In the genomic region with DNA sequence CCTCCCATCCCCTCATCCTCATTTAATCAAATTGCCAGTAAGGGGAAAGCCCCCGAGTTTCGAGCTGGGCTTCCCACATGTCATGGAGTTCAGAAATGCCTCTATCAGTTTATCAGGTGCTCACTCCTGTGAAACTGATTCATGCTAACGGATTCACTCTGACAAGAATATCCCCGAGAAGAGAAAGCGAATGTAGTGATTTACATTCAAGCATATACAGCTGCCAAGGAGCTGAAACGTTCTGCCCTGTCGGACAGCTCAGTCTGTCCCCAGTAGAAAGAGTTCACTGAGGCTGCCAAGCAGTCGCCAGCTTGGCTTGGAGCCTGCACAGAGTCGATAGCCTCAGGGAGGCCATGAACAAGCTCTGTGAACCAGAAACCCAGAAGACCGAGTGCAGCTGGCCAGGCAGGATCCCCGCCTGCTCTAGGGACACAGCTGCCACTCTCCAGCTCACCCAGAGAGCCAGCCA, we compare ENCODE assay signal across 8 cellular contexts.
DNase-seq lines count a peak whose midpoint lies in the region; ATAC-seq, FAIRE-seq and TF ChIP-seq lines count a peak whose summit lies in the region.

No MANE protein-coding gene starts in this region.

- FAIRE-seq in GM12892 (lab: Jason Lieb, UNC) (peak; percentile 99), small intestine (lab: Jason Lieb, UNC) (no peak)

- TF ChIP-seq POLR2A in GM12892 (IDR thresholded peaks at IDR 0.05; ENCODE audit: low read depth, low read length): peak; percentile 46; the same call in 1 of the 2 replicates

- intact Hi-C loops in colonic mucosa (cut with DNase I): no loop called here

- TF ChIP-seq CTCF in colonic mucosa (IDR thresholded peaks at IDR 0.05): no peak
- TF ChIP-seq CTCF in brain microvascular endothelial cell (IDR thresholded peaks at IDR 0.05; ENCODE audit: low read depth, low read length, missing control alignments): no peak

- H3K9me3 ChIP-seq in colonic mucosa: no peaks in the 10 kb centered on the region
- no peaks in the 10 kb centered on the region for H3K9me3 ChIP-seq in small intestine (ENCODE audit: control insufficient read depth, low read depth)

- 11 to 52% (median 29%) methylated on average over 11 of the region's 11 CpGs for WGBS in small intestine, 3 donors

- H3K27ac ChIP-seq in colonic mucosa (peak overlapping the region; percentile 0), small intestine (ENCODE audit: low read depth in 1 of 2, low read length in 1 of 2) (peak overlapping the region in 1 of 2 donors; percentile 33), brain microvascular endothelial cell (no peak overlapping the region)

- H3K4me3 ChIP-seq in colonic mucosa: no peak overlapping the region
- no peak overlapping the region for H3K4me3 ChIP-seq in small intestine (ENCODE audit: low read depth in 1 of 2, low read length in 2 of 2)
- no peak overlapping the region for H3K4me3 ChIP-seq in brain microvascular endothelial cell (ENCODE audit: low read depth, low read length)

- DNase-seq in GM12892 (ENCODE audit: insufficient read length) (peak; percentile 34), colonic mucosa (no peak), small intestine (peak; percentile 68), DMS153 (lab: John Stamatoyannopoulos, UW) (no peak), AG08396 (ENCODE audit: low spot score) (no peak), brain microvascular endothelial cell (no peak)

- peaks cover 3% of the 10 kb centered on the region for H3K4me1 ChIP-seq in colonic mucosa
- peaks cover 2 to 3% of the 10 kb centered on the region in 2 donors for H3K4me1 ChIP-seq in small intestine (ENCODE audit: control insufficient read depth in 2 of 2, insufficient read depth in 1 of 2, low read depth in 1 of 2, low read length in 1 of 2)

- no peaks in the 10 kb centered on the region for H3K36me3 ChIP-seq in colonic mucosa
- no peaks in the 10 kb centered on the region for H3K36me3 ChIP-seq in small intestine (ENCODE audit: control insufficient read depth in 2 of 2, insufficient read depth in 2 of 2, low read length in 2 of 2)
- H3K36me3 ChIP-seq in brain microvascular endothelial cell (replicated peaks): no peaks in the 10 kb centered on the region

- in situ Hi-C loops in brain microvascular endothelial cell (cut with HindIII; ENCODE audit: low pct_ligation_motif_present, low sequenced_read_pairs): no loop called here

- H3K27me3 ChIP-seq in colonic mucosa (no peaks in the 10 kb centered on the region), small intestine (ENCODE audit: control insufficient read depth in 2 of 2, insufficient read depth in 2 of 2, low read length in 2 of 2) (no peaks in the 10 kb centered on the region), brain microvascular endothelial cell (replicated peaks) (no peaks in the 10 kb centered on the region)

- H3K9ac ChIP-seq in colonic mucosa (ENCODE audit: low read depth in 2 of 2, low read length in 2 of 2): no peak overlapping the region

- ATAC-seq in GM21381 (IDR thresholded peaks at IDR 0.05; ENCODE audit: unreplicated experiment): peak; percentile 81
- ATAC-seq in HG03520 (IDR thresholded peaks at IDR 0.05; ENCODE audit: unreplicated experiment): peak; percentile 71

Comparison
In these comparisons a context has a peak if more than half of its experiments do, and no peak if none do; other contexts are left out.
1. DNase-seq: peak in GM12892 (single experiment) and small intestine (single experiment); none in colonic mucosa (single experiment), DMS153 (single experiment), AG08396 (single experiment) and brain microvascular endothelial cell (single experiment).